Comparison of ENCODE assay signal across 27 cellular contexts in genomic region chr2:158569284-158569683, GRCh38.
"Had no signal": no experiment of that assay in that cellular context is flagged by ENCODE, and none has a peak within 500 bp of the region (broad histone marks: within the 10 kb centered on the region; RNA-seq: fewer than 3 reads in every experiment).

No MANE protein-coding gene starts in this region.

- FAIRE-seq: urothelium cell line had no signal

- H3K4me3 ChIP-seq: stomach, suprapubic skin, testis, thoracic aorta, thyroid gland, tibial artery, tibial nerve, transverse colon, upper lobe of left lung, upper lobe of right lung, uterus, vagina had no signal

- H3K27me3 ChIP-seq: stomach, suprapubic skin, testis, thyroid gland, tibial artery, tibial nerve, transverse colon, upper lobe of left lung, upper lobe of right lung, uterus, vagina had no signal

- H3K27ac ChIP-seq: stomach, suprapubic skin, testis, thoracic aorta, thyroid gland, tibial artery, tibial nerve, transverse colon, upper lobe of left lung, upper lobe of right lung, uterus, vagina had no signal

- H3K9me3 ChIP-seq: stomach, suprapubic skin, testis, thoracic aorta, thyroid gland, tibial artery, transverse colon, upper lobe of left lung, upper lobe of right lung, vagina had no signal

- ATAC-seq: stimulated activated effector memory CD8-positive, alpha-beta T cell treated with anti-CD3 and anti-CD28 coated beads, Interleukin-12 subunit alpha, Interleukin-12 subunit beta, amount 100 ng/mL, for 72 hours; stimulated activated memory B cell treated with anti-CD40 and anti-IgM and Interleukin-4, amounts not matched to agents 10 μg/mL and 1 μg/mL and 100 μg/mL, for 72 hours; stimulated activated naive B cell treated with anti-CD40 and anti-IgM and Interleukin-4, amounts not matched to agents 10 μg/mL and 1 μg/mL and 100 μg/mL, for 72 hours; stimulated activated naive CD8-positive, alpha-beta T cell treated with anti-CD3 and anti-CD28 coated beads, Interleukin-15, amount 100 ng/mL, for 72 hours; stimulated activated naive CD8-positive, alpha-beta T cell treated with anti-CD3 and anti-CD28 coated beads, Interleukin-15, Interleukin-2, amounts not matched to agents 100 U/mL and 50 U/mL, for 24 hours; upper lobe of right lung had no signal

- DNase-seq: stimulated activated CD4-positive, alpha-beta T cell treated with anti-CD3 and anti-CD28 coated beads, Interleukin-2, amount 100 ng/mL, for 48 hours; stimulated activated CD4-positive, alpha-beta T cell treated with anti-CD3 and anti-CD28 coated beads, Interleukin-4, amount 100 ng/mL, for 1 hour; stimulated activated CD4-positive, alpha-beta T cell treated with anti-CD3 and anti-CD28 coated beads, Interleukin-4, amount 100 ng/mL, for 24 hours; stimulated activated CD4-positive, alpha-beta T cell treated with anti-CD3 and anti-CD28 coated beads, Interleukin-4, amount 100 ng/mL, for 4 hours; stimulated activated CD8-positive, alpha-beta memory T cell treated with anti-CD3 and anti-CD28 coated beads, Interleukin-4, amount 100 ng/mL, for 48 hours; stimulated activated naive B cell treated with anti-CD40 and anti-IgM and Interleukin-4, amounts not matched to agents 10 μg/mL and 1 μg/mL and 100 μg/mL, for 72 hours; stimulated activated naive CD4-positive, alpha-beta T cell; stimulated activated naive CD4-positive, alpha-beta T cell treated with Interleukin-2 at 50 U/mL for 16 hours; stimulated activated naive CD8-positive, alpha-beta T cell treated with anti-CD3 and anti-CD28 coated beads, Interleukin-15, amount 100 ng/mL, for 72 hours; stimulated activated naive CD8-positive, alpha-beta T cell treated with anti-CD3 and anti-CD28 coated beads, Interleukin-15, Interleukin-2, amounts not matched to agents 100 U/mL and 50 U/mL, for 24 hours; stomach; substantia nigra; testis; thyroid gland; tibial artery; transverse colon; trophoblast cell; upper lobe of left lung; upper lobe of right lung; uterus had no signal

- H3K36me3 ChIP-seq: stomach, suprapubic skin, thoracic aorta, thyroid gland, tibial artery, transverse colon, upper lobe of left lung, upper lobe of right lung, uterus, vagina had no signal

- H3K4me1 ChIP-seq: stomach, suprapubic skin, testis, thyroid gland, tibial artery, tibial nerve, transverse colon, upper lobe of left lung, upper lobe of right lung, uterus, vagina had no signal
